8 cellular contexts compared by ENCODE assay signal in the genomic region with DNA sequence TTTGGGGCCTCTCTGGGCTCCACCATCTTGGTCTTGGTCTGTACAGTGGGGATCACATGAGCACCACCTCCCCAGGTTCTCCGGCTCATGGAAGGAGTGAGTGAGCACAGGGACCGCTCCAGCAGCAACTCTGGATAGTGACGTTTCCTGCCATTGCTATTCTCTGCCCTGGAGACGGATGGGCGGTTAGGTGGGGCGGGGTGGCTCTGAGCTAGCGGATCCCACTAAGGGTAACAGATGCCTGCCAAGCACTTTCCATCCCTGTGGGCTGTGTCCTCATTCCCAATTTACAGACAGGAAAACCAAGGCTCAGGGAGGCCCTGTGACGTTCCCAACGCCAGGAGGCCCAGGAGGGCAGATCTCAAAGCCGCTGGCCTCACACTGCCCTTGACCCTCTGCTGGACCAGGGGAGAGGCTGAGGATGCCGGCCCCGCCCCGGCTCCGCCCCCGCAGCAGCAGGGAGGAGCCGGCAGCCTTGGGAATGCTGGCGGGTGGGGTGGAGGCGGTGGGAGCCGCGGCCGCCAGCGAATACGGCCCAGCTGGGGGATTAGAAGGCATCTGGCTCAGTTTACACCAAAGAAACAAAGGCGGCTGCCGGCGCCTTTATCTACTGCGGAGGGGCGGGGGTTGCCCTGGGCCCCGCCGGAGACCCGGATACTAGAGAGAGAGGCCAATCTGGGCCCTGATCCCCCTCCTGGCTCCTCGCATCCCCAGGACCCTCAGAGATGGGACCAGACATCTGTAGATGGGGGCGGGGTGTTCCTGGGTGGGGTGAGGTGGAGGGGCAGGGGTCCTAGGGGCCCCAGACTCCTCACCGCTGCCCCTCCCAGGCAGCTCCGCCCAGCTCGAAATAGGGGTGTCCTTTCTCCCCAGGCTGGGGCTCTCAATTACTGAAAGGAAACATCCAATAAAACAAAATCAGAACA.
DNase-seq lines count a peak whose midpoint lies in the region; ATAC-seq and TF ChIP-seq lines count a peak whose summit lies in the region.

No MANE protein-coding gene starts in this region.

- no peak for ATAC-seq in thoracic aorta (ENCODE audit: insufficient number of reproducible peaks, low FRiP score, low read depth)
- ATAC-seq in HG03108 (IDR thresholded peaks at IDR 0.05; ENCODE audit: unreplicated experiment) = no peak

- H3K27me3 ChIP-seq in thoracic aorta (replicated peaks; ENCODE audit: insufficient read depth) = no peaks in the 10 kb centered on the region

- peak overlapping the region; percentile 33 to 50 for H3K27ac ChIP-seq in thoracic aorta

- in situ Hi-C loops in astrocyte of the cerebellum (cut with HindIII; ENCODE audit: low sequenced_read_pairs) = no loop called here

- no peaks in the 10 kb centered on the region for H3K9me3 ChIP-seq in thoracic aorta

- TF ChIP-seq CTCF in astrocyte of the cerebellum (IDR thresholded peaks at IDR 0.05; ENCODE audit: low read depth, low read length, missing control alignments) (no peak), thoracic aorta (IDR thresholded peaks at IDR 0.05) (no peak)

- peak overlapping the region; percentile 30 for H3K4me3 ChIP-seq in astrocyte of the cerebellum (ENCODE audit: low read depth, low read length)
- peak overlapping the region; percentile 69 for H3K4me3 ChIP-seq in thoracic aorta

- H3K36me3 ChIP-seq in thoracic aorta = no peaks in the 10 kb centered on the region

- peak; percentile 30 for DNase-seq in HT-29 (ENCODE audit: low spot score)
- peak; percentile 49 for DNase-seq in astrocyte of the cerebellum (ENCODE audit: low read depth)
- peak; percentile 98 for DNase-seq in iPS-NIHi11 (ENCODE audit: low spot score)
- DNase-seq in thoracic aorta (ENCODE audit: low spot score) = no peak
- no peak for DNase-seq in activated CD8-positive, alpha-beta memory T cell treated with anti-CD3 and anti-CD28 coated beads, Interleukin-2, amount 50 U/mL, for 48 hours
- DNase-seq in NCI-H446 treated with DMSO at 0.1 percent for 48 hours (lab: John Stamatoyannopoulos, UW) = no peak
- no peak for DNase-seq in stimulated activated CD4-positive, alpha-beta T cell treated with anti-CD3 and anti-CD28 coated beads, Interleukin-4, amount 100 ng/mL, for 4 hours

- peaks cover 32 to 69% of the 10 kb centered on the region in 2 donors for H3K4me1 ChIP-seq in thoracic aorta (ENCODE audit: control insufficient read depth in 1 of 2, low read depth in 2 of 2)

Comparison
In these comparisons a context has a peak if more than half of its experiments do, and no peak if none do; other contexts are left out.
1. DNase-seq: peak in HT-29 (single experiment), astrocyte of the cerebellum (single experiment) and iPS-NIHi11 (single experiment); none in thoracic aorta (single experiment), activated CD8-positive, alpha-beta memory T cell treated with anti-CD3 and anti-CD28 coated beads, Interleukin-2, amount 50 U/mL, for 48 hours (single experiment), NCI-H446 treated with DMSO at 0.1 percent for 48 hours (single experiment) and stimulated activated CD4-positive, alpha-beta T cell treated with anti-CD3 and anti-CD28 coated beads, Interleukin-4, amount 100 ng/mL, for 4 hours (0 of 2).